In the genomic region with DNA sequence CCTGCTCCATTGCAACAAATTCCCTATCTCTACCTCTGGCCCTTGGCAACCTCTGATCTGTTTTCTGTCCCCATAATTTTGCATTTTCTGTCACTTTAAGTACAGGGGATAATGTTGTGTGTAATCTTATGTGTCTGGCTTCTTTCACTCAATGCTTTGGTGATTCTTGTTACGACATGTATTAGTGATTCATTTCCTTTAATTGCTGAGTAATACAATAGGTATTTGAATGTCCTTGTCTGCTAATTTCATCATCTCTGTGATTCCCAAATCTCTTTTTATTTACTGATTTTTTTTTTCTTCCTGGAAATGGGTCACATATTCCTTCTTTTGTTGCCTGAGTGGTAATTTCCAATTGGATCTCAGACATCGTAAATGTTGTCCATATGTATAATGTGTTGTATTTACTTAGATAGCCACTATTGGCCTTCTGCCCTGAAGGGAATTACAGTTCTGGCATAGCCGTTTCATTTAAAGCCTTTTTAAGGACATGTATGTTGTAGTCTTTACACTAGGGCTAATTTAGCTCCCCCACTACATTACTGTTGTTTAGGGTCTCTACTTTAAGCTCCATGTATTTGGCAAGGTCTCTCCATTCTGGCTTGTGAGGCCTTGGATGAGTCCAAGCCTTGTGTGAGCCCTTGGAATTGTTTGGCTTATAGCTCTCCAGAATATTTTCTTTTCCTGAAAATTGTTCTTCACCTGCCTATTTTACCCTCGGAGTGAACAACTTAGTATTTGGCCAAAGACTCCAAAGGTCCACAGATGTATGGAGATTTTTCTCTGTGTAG, we compare ENCODE assay signal across 17 cellular contexts.
A peak's percentile ranks its signal among the peaks of the same experiment; 100 is the strongest.
DNase-seq lines count a peak whose midpoint lies in the region; ATAC-seq and TF ChIP-seq lines count a peak whose summit lies in the region.
"Had no signal": no experiment of that assay in that cellular context is flagged by ENCODE, and none has a peak within 500 bp of the region (broad histone marks: within the 10 kb centered on the region; RNA-seq: fewer than 3 reads in every experiment).

No MANE protein-coding gene starts in this region.

- H3K27ac ChIP-seq in lower lobe of right lung, result no peak overlapping the region
- H3K27ac ChIP-seq: parathyroid adenoma had no signal

- H3K36me3 ChIP-seq in lower lobe of right lung, result no peaks in the 10 kb centered on the region

- no peaks in the 10 kb centered on the region for H3K27me3 ChIP-seq in lower lobe of right lung (ENCODE audit: low read depth)

- H3K4me1 ChIP-seq in lower lobe of right lung, result no peaks in the 10 kb centered on the region
- H3K4me1 ChIP-seq: parathyroid adenoma had no signal

- H3K4me3 ChIP-seq in lower lobe of right lung, result no peak overlapping the region

- intact Hi-C loops in lower lobe of right lung (cut with DNase I), result no loop called here

- peak; percentile 30 for DNase-seq in GM03348 (ENCODE audit: low spot score)
- DNase-seq in fibroblast of gingiva (ENCODE audit: low read depth), result peak; percentile 65
- peak; percentile 56 for DNase-seq in pulmonary artery endothelial cell (ENCODE audit: low read depth, low spot score)
- DNase-seq in germinal center (ENCODE audit: low spot score), result no peak
- DNase-seq in lower lobe of right lung, result no peak
- no peak for DNase-seq in CD1c-positive myeloid dendritic cell (ENCODE audit: extremely low spot score)
- DNase-seq: activated CD4-positive, alpha-beta memory T cell treated with anti-CD3 and anti-CD28 coated beads for 36 hours; GDM1; hypothalamus; midbrain; NCI-H2171 treated with DMSO at 0.1 percent for 48 hours; OCI-M1; stimulated activated CD4-positive, alpha-beta T cell treated with anti-CD3 and anti-CD28 coated beads, Interleukin-1b, Interleukin-23, amount 100 ng/mL, for 48 hours had no signal

- H3K9me3 ChIP-seq in lower lobe of right lung, result no peaks in the 10 kb centered on the region

- no peak for TF ChIP-seq CTCF in lower lobe of right lung (IDR thresholded peaks at IDR 0.05)

- ATAC-seq in SK-N-SH treated with all-trans-retinoic acid at 6 μM for 48 hours (peak; percentile 87), GM21515 (IDR thresholded peaks at IDR 0.05; ENCODE audit: unreplicated experiment) (no peak), lower lobe of right lung (no peak)
- ATAC-seq: activated naive CD4-positive, alpha-beta T cell treated with anti-CD3 and anti-CD28 coated beads, Interleukin-2, amount 50 U/mL, for 72 hours had no signal

TF ChIP-seq in SK-N-SH treated with all-trans-retinoic acid at 6 μM for 48 hours, 23 proteins besides CTCF, POLR2A, EP300 and RAD21 (continues in another document):
- TF ChIP-seq PPARA (CRISPR knock-in tag; IDR thresholded peaks at IDR 0.05; ENCODE audit: borderline replicate concordance), result no peak
- peak; percentile 80; the same call in 1 of the 2 replicates for TF ChIP-seq POU6F1 (CRISPR knock-in tag; IDR thresholded peaks at IDR 0.05; ENCODE audit: borderline replicate concordance, low read depth)
- TF ChIP-seq PATZ1 (CRISPR knock-in tag; IDR thresholded peaks at IDR 0.05; ENCODE audit: borderline replicate concordance), result peak; percentile 95
- TF ChIP-seq ZNF565 (CRISPR knock-in tag; conservative IDR thresholded peaks at IDR 0.05; ENCODE audit: low read depth), result no peak
- TF ChIP-seq OSR1 (CRISPR knock-in tag; IDR thresholded peaks at IDR 0.05), result no peak
- no peak for TF ChIP-seq ZFP30 (CRISPR knock-in tag; IDR thresholded peaks at IDR 0.05)
- TF ChIP-seq ZFP3 (CRISPR knock-in tag; IDR thresholded peaks at IDR 0.05), result no peak
- no peak for TF ChIP-seq ARNTL (CRISPR knock-in tag; IDR thresholded peaks at IDR 0.05; ENCODE audit: borderline replicate concordance, low read depth)
- TF ChIP-seq GLIS3 (CRISPR knock-in tag; IDR thresholded peaks at IDR 0.05), result no peak; the same call in 1 of the 2 replicates
- TF ChIP-seq ESRRG (CRISPR knock-in tag; IDR thresholded peaks at IDR 0.05), result no peak
- no peak for TF ChIP-seq ZNF70 (CRISPR knock-in tag; IDR thresholded peaks at IDR 0.05)
- TF ChIP-seq, protein P1, sequence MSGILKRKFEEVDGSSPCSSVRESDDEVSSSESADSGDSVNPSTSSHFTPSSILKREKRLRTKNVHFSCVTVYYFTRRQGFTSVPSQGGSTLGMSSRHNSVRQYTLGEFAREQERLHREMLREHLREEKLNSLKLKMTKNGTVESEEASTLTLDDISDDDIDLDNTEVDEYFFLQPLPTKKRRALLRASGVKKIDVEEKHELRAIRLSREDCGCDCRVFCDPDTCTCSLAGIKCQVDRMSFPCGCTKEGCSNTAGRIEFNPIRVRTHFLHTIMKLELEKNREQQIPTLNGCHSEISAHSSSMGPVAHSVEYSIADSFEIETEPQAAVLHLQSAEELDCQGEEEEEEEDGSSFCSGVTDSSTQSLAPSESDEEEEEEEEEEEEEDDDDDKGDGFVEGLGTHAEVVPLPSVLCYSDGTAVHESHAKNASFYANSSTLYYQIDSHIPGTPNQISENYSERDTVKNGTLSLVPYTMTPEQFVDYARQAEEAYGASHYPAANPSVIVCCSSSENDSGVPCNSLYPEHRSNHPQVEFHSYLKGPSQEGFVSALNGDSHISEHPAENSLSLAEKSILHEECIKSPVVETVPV (CRISPR knock-in tag; IDR thresholded peaks at IDR 0.05), result no peak; the same call in 1 of the 2 replicates
- peak; percentile 95 for TF ChIP-seq TOX (CRISPR knock-in tag; IDR thresholded peaks at IDR 0.05; ENCODE audit: borderline replicate concordance)
- TF ChIP-seq, protein P2, sequence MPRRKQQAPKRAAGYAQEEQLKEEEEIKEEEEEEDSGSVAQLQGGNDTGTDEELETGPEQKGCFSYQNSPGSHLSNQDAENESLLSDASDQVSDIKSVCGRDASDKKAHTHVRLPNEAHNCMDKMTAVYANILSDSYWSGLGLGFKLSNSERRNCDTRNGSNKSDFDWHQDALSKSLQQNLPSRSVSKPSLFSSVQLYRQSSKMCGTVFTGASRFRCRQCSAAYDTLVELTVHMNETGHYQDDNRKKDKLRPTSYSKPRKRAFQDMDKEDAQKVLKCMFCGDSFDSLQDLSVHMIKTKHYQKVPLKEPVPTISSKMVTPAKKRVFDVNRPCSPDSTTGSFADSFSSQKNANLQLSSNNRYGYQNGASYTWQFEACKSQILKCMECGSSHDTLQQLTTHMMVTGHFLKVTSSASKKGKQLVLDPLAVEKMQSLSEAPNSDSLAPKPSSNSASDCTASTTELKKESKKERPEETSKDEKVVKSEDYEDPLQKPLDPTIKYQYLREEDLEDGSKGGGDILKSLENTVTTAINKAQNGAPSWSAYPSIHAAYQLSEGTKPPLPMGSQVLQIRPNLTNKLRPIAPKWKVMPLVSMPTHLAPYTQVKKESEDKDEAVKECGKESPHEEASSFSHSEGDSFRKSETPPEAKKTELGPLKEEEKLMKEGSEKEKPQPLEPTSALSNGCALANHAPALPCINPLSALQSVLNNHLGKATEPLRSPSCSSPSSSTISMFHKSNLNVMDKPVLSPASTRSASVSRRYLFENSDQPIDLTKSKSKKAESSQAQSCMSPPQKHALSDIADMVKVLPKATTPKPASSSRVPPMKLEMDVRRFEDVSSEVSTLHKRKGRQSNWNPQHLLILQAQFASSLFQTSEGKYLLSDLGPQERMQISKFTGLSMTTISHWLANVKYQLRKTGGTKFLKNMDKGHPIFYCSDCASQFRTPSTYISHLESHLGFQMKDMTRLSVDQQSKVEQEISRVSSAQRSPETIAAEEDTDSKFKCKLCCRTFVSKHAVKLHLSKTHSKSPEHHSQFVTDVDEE (CRISPR knock-in tag; IDR thresholded peaks at IDR 0.05), result no peak
- TF ChIP-seq CSDC2 (CRISPR knock-in tag; IDR thresholded peaks at IDR 0.05), result 0 out of 2 replicates have a peak, but pooled peaks have one; percentile 23
- TF ChIP-seq ISL1 (CRISPR knock-in tag; IDR thresholded peaks at IDR 0.05), result peak; percentile 98
- peak; percentile 77; the same call in 1 of the 2 replicates for TF ChIP-seq RARB (CRISPR knock-in tag; IDR thresholded peaks at IDR 0.05)
- TF ChIP-seq ZNF8 (CRISPR knock-in tag; IDR thresholded peaks at IDR 0.05), result no peak
- TF ChIP-seq SNAI2 (CRISPR knock-in tag; IDR thresholded peaks at IDR 0.05), result no peak
- peak; percentile 49; the same call in 1 of the 2 replicates for TF ChIP-seq TCF4 (CRISPR knock-in tag; IDR thresholded peaks at IDR 0.05; ENCODE audit: borderline replicate concordance)
- TF ChIP-seq ZC3H10 (CRISPR knock-in tag; IDR thresholded peaks at IDR 0.05), result peak; percentile 89

Comparison
In these comparisons a context has a peak if more than half of its experiments do, and no peak if none do; other contexts are left out.
1. DNase-seq: peak in GM03348 (single experiment), fibroblast of gingiva (single experiment) and pulmonary artery endothelial cell (single experiment); none in germinal center (single experiment), lower lobe of right lung (single experiment) and CD1c-positive myeloid dendritic cell (single experiment).